Comparison of ENCODE assay signal across 25 cellular contexts in the genomic region with DNA sequence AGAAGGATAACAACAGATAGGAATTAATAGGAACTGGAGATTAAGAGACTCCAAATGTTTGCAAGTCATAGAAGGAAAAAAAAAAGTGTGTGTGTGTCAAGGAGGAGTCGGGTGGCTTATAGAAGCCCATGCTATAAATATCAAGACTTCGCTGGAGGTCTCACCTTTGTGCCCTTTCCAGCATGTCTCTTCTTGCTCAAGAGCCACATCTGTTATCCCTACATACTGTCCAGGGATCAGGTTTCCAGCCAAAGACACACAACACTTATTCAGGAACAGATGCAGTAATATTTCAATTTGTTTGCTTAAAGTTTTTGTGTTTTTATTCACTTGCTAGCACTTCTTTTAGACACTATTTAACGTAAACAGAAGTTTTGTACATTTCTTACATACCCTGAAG.
A peak's percentile ranks its signal among the peaks of the same experiment; 100 is the strongest.
DNase-seq lines count a peak whose midpoint lies in the region; FAIRE-seq and TF ChIP-seq lines count a peak whose summit lies in the region.
"Had no signal": no experiment of that assay in that cellular context is flagged by ENCODE, and none has a peak within 500 bp of the region (broad histone marks: within the 10 kb centered on the region; RNA-seq: fewer than 3 reads in every experiment).

No MANE protein-coding gene starts in this region.

- no peak overlapping the region for H3K4me2 ChIP-seq in mammary epithelial cell (ENCODE audit: insufficient read depth, low read depth, low read length)

- no peak overlapping the region for H3K9ac ChIP-seq in mammary epithelial cell (ENCODE audit: insufficient read depth, low read length)

- H4K20me1 ChIP-seq in mammary epithelial cell (ENCODE audit: insufficient read depth, low read length): no peaks in the 10 kb centered on the region

- POLR2A ChIA-PET in MCF 10A (lab: Yijun Ruan, JAX): no interaction called here

- dilution Hi-C loops in mammary epithelial cell (cut with HindIII; ENCODE audit: low sequenced_read_pairs): no loop called here

- H3K4me3 Mint-ChIP-seq in MCF 10A (ENCODE audit: unreplicated experiment): no peak overlapping the region
- H3K4me3 Mint-ChIP-seq: naive thymus-derived CD4-positive, alpha-beta T cell; stimulated activated naive CD8-positive, alpha-beta T cell treated with anti-CD3 and anti-CD28 coated beads, Interleukin-15, amount 100 ng/mL, for 72 hours had no signal

- H3K9me3 ChIP-seq in mammary epithelial cell (replicated peaks; ENCODE audit: insufficient read depth, low read length) (no peaks in the 10 kb centered on the region), vagina (no peaks in the 10 kb centered on the region)
- H3K9me3 ChIP-seq: BE2C, ovary, right lobe of liver had no signal

- H3K4me3 ChIP-seq in mammary epithelial cell (replicated peaks in 1 of 3; ENCODE audit: insufficient read depth in 1 of 3, low read depth in 2 of 3, low read length in 3 of 3): no peak overlapping the region
- H3K4me3 ChIP-seq in vagina: no peak overlapping the region
- H3K4me3 ChIP-seq: HAP-1, ovary, right lobe of liver had no signal

- 72% methylated on average over 3 of the region's 3 CpGs for WGBS in mammary epithelial cell (ENCODE audit: low coverage, missing lambda C conversion rate)

- H3K36me3 ChIP-seq in mammary epithelial cell (ENCODE audit: insufficient read depth, low read length) (no peaks in the 10 kb centered on the region), vagina (no peaks in the 10 kb centered on the region)
- H3K36me3 ChIP-seq: BE2C, HAP-1, ovary, right lobe of liver had no signal

- H3K36me3 Mint-ChIP-seq in MCF 10A (ENCODE audit: insufficient read depth, unreplicated experiment): no peaks in the 10 kb centered on the region
- H3K36me3 Mint-ChIP-seq: naive thymus-derived CD4-positive, alpha-beta T cell had no signal

- peak; percentile 97 for FAIRE-seq in TTC549 (lab: Jason Lieb, UNC)
- FAIRE-seq: GM12891, keratinocyte had no signal

- no peaks in the 10 kb centered on the region for H3K79me2 ChIP-seq in mammary epithelial cell (ENCODE audit: insufficient read depth, low read length)

- intact Hi-C loops in MCF 10A (cut with micrococcal nuclease) (no loop called here), mammary epithelial cell (cut with micrococcal nuclease) (no loop called here), vagina (cut with DNase I) (no loop called here)

- H3K27ac Mint-ChIP-seq in MCF 10A (ENCODE audit: low read depth, unreplicated experiment): no peak overlapping the region
- H3K27ac Mint-ChIP-seq: naive thymus-derived CD4-positive, alpha-beta T cell; stimulated activated naive CD8-positive, alpha-beta T cell treated with anti-CD3 and anti-CD28 coated beads, Interleukin-15, amount 100 ng/mL, for 72 hours had no signal

- no TSS peak for BruUV-seq in MCF 10A (replicated peaks; lab: Mats Ljungman, UMichigan)
- no TSS peak for BruUV-seq in mammary epithelial cell (replicated peaks; lab: Mats Ljungman, UMichigan)

- no peak overlapping the region for H2AFZ ChIP-seq in mammary epithelial cell (ENCODE audit: low read depth, low read length)

- H3K4me1 Mint-ChIP-seq in MCF 10A (ENCODE audit: insufficient read depth, unreplicated experiment): peaks cover 22% of the 10 kb centered on the region
- H3K4me1 Mint-ChIP-seq: naive thymus-derived CD4-positive, alpha-beta T cell; stimulated activated naive CD8-positive, alpha-beta T cell treated with anti-CD3 and anti-CD28 coated beads, Interleukin-15, amount 100 ng/mL, for 72 hours had no signal

- H3K9me3 Mint-ChIP-seq in MCF 10A (ENCODE audit: unreplicated experiment): no peaks in the 10 kb centered on the region

- no peaks in the 10 kb centered on the region for H3K4me1 ChIP-seq in mammary epithelial cell (ENCODE audit: insufficient read depth, low read length)
- no peaks in the 10 kb centered on the region for H3K4me1 ChIP-seq in vagina
- H3K4me1 ChIP-seq: BE2C, HAP-1, right lobe of liver had no signal

- TF ChIP-seq CTCF in MCF 10A (IDR thresholded peaks at IDR 0.05; ENCODE audit: unreplicated experiment) (no peak), mammary epithelial cell (conservative IDR thresholded peaks at IDR 0.05 in 1 of 2, IDR thresholded peaks at IDR 0.05 in 1 of 2; ENCODE audit: extremely low read depth in 1 of 2, insufficient read depth in 1 of 2, low read depth in 1 of 2, low read length in 2 of 2) (no peak), vagina (IDR thresholded peaks at IDR 0.05) (no peak)

- CTCF ChIA-PET in MCF 10A (lab: Yijun Ruan, JAX): no interaction called here
- CTCF ChIA-PET in mammary epithelial cell (lab: Charles Lee; ENCODE audit: low non-redundant PET): no interaction called here

- no peak for TF ChIP-seq POLR2A in vagina (IDR thresholded peaks at IDR 0.05)

- H3K27ac ChIP-seq in mammary epithelial cell (ENCODE audit: insufficient read depth, low read depth, low read length) (no peak overlapping the region), vagina (no peak overlapping the region)
- H3K27ac ChIP-seq: ovary, right lobe of liver had no signal

- H3K27me3 Mint-ChIP-seq in MCF 10A (ENCODE audit: insufficient read depth, unreplicated experiment): no peaks in the 10 kb centered on the region
- H3K27me3 Mint-ChIP-seq: naive thymus-derived CD4-positive, alpha-beta T cell; stimulated activated naive CD8-positive, alpha-beta T cell treated with anti-CD3 and anti-CD28 coated beads, Interleukin-15, amount 100 ng/mL, for 72 hours had no signal

- DNase-seq in MCF 10A (ENCODE audit: unreplicated experiment) (peak; percentile 43), mammary epithelial cell (no peak), left kidney (ENCODE audit: low read depth, low spot score) (peak; percentile 80), NOMO-1 (lab: John Stamatoyannopoulos, UW; ENCODE audit: unreplicated experiment in 2 of 2) (no peak), vagina (ENCODE audit: extremely low spot score in 2 of 2) (no peak), hypothalamus (lab: John Stamatoyannopoulos, UW) (no peak), NK-92 (lab: John Stamatoyannopoulos, UW; ENCODE audit: unreplicated experiment) (no peak)
- DNase-seq: activated CD4-positive, alpha-beta T cell treated with anti-CD3 and anti-CD28 coated beads, Interleukin-2, amount 50 U/mL, for 4 hours; activated T-cell treated with anti-CD3 and anti-CD28 coated beads for 4 hours; BE2C; effector CD4-positive, alpha-beta T cell; hippocampal formation; MM.1S; naive thymus-derived CD4-positive, alpha-beta T cell; NCI-H187; NCI-H526; ovary; right lobe of liver; stimulated activated naive CD8-positive, alpha-beta T cell treated with anti-CD3 and anti-CD28 coated beads, Interleukin-15, amount 100 ng/mL, for 72 hours; T-helper 2 cell; trophoblast cell had no signal

- in situ Hi-C loops in mammary epithelial cell (cut with MboI; ENCODE audit: low sequenced_read_pairs in 2 of 2): no loop called here

- no peaks in the 10 kb centered on the region for H3K27me3 ChIP-seq in mammary epithelial cell (ENCODE audit: insufficient read depth, low read length)
- H3K27me3 ChIP-seq in vagina: no peaks in the 10 kb centered on the region
- H3K27me3 ChIP-seq: BE2C, ovary, right lobe of liver had no signal

Comparison
In these comparisons a context has a peak if more than half of its experiments do, and no peak if none do; other contexts are left out.
1. DNase-seq: peak in MCF 10A (single experiment) and left kidney (single experiment); none in mammary epithelial cell (single experiment), NOMO-1 (0 of 2), vagina (0 of 2), hypothalamus (0 of 51) and NK-92 (single experiment).